22 cellular contexts compared by ENCODE assay signal in the genomic region with DNA sequence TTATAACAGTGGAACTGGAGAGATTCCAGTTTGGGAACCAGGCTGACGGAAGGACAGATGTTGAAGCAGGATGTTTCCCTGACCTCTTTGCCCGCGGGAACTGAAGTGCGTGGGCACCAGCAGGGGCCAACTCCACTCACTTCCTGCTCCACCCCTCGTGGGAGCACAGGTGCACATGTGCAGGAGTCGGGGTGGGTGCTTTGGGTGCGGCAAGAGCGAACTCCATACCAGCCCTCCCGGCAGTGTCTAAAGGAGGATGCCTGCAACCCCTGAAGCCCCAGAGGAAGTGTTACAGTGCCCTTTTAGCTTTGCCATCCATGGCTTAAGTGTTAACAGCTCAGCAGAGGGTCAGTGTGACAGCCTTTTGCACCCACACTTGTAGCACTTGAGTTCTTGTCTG. TPM values are rescaled to one million over a fixed set of nuclear protein-coding genes. Genes with fewer than 3 reads are reported as not detected.
A peak's percentile ranks its signal among the peaks of the same experiment; 100 is the strongest.
DNase-seq lines count a peak whose midpoint lies in the region; ATAC-seq and TF ChIP-seq lines count a peak whose summit lies in the region.
"Had no signal": no experiment of that assay in that cellular context is flagged by ENCODE, and none has a peak within 500 bp of the region (broad histone marks: within the 10 kb centered on the region; RNA-seq: fewer than 3 reads in every experiment).

No MANE protein-coding gene starts in this region.

- no peak overlapping the region for H3K27ac Mint-ChIP-seq in CD8-positive, alpha-beta T cell
- H3K27ac Mint-ChIP-seq: CD8-positive, alpha-beta memory T cell; GM23338; HFFc6 had no signal

- H3K79me2 ChIP-seq in trophoblast cell (ENCODE audit: control insufficient read depth, insufficient read depth, low read length, poor library complexity), result no peaks in the 10 kb centered on the region

- no CpG with 5 or more reads among the region's 9 CpGs for WGBS in trophoblast cell (ENCODE audit: extremely low coverage, insufficient coverage, insufficient read length)
- 92% methylated on average over 9 of the region's 9 CpGs for WGBS in suprapubic skin

- TF ChIP-seq POLR2A in suprapubic skin (IDR thresholded peaks at IDR 0.05), result no peak

- no peak overlapping the region for H2BK5ac ChIP-seq in trophoblast cell (ENCODE audit: low read depth, low read length, poor library complexity)

- no peak overlapping the region for H3K23ac ChIP-seq in trophoblast cell (ENCODE audit: low read length)

- no peak overlapping the region for H3K4ac ChIP-seq in trophoblast cell (ENCODE audit: low read depth, low read length)

- no peak overlapping the region for H2AFZ ChIP-seq in trophoblast cell (ENCODE audit: insufficient read depth, low read length, poor library complexity)
- H2AFZ ChIP-seq: GM23338 had no signal

- H3K27ac ChIP-seq in RWPE2 (ENCODE audit: poor library complexity, severe bottlenecking) (no peak overlapping the region), trophoblast cell (ENCODE audit: low read depth, low read length) (no peak overlapping the region), suprapubic skin (no peak overlapping the region)
- no peak overlapping the region for H3K27ac ChIP-seq in CD8-positive, alpha-beta T cell (ENCODE audit: low read depth, low read length)
- H3K27ac ChIP-seq: 22Rv1, A549 had no signal

- no peak overlapping the region for H3K14ac ChIP-seq in trophoblast cell (ENCODE audit: low read length)

- H3K9me3 Mint-ChIP-seq in CD8-positive, alpha-beta T cell, result peaks cover 8% of the 10 kb centered on the region

- H3K9me3 ChIP-seq in RWPE2 (ENCODE audit: severe bottlenecking), result no peaks in the 10 kb centered on the region
- H3K9me3 ChIP-seq in trophoblast cell (ENCODE audit: insufficient read depth, low read depth, low read length), result peaks cover 29% of the 10 kb centered on the region
- peaks cover 4% of the 10 kb centered on the region for H3K9me3 ChIP-seq in suprapubic skin
- H3K9me3 ChIP-seq in CD8-positive, alpha-beta T cell (ENCODE audit: low read length), result no peaks in the 10 kb centered on the region

- CTCF ChIA-PET in CD8-positive, alpha-beta T cell (lab: Charles Lee), result no interaction called here

- peak overlapping the region; percentile 49 for H3K9ac ChIP-seq in trophoblast cell (ENCODE audit: low read length)

- H3K4me2 ChIP-seq in trophoblast cell (ENCODE audit: low read length), result no peak overlapping the region
- H3K4me2 ChIP-seq: A549, GM23338 had no signal

- H4K91ac ChIP-seq in trophoblast cell (ENCODE audit: low read depth, low read length), result no peak overlapping the region

- H3K4me3 Mint-ChIP-seq in CD8-positive, alpha-beta T cell, result no peak overlapping the region
- H3K4me3 Mint-ChIP-seq: CD8-positive, alpha-beta memory T cell; GM23338; HFFc6; IgD-negative memory B cell had no signal

- no peak overlapping the region for H3K18ac ChIP-seq in trophoblast cell (ENCODE audit: low read length)

- H2BK120ac ChIP-seq in trophoblast cell (ENCODE audit: insufficient read depth, low read length, poor library complexity), result no peak overlapping the region

- H3K36me3 ChIP-seq in RWPE2 (ENCODE audit: low read depth) (no peaks in the 10 kb centered on the region), trophoblast cell (ENCODE audit: control insufficient read depth in 1 of 2, insufficient read depth in 2 of 2, low read length in 2 of 2) (no peaks in the 10 kb centered on the region), suprapubic skin (no peaks in the 10 kb centered on the region)
- no peaks in the 10 kb centered on the region for H3K36me3 ChIP-seq in CD8-positive, alpha-beta T cell (ENCODE audit: insufficient read depth, low read length)

- no peaks in the 10 kb centered on the region for H3K4me1 ChIP-seq in RWPE2 (ENCODE audit: insufficient read depth, poor library complexity, severe bottlenecking)
- no peaks in the 10 kb centered on the region for H3K4me1 ChIP-seq in trophoblast cell (ENCODE audit: control insufficient read depth in 1 of 2, insufficient read depth in 2 of 2, low read length in 2 of 2)
- H3K4me1 ChIP-seq in suprapubic skin, result no peaks in the 10 kb centered on the region
- H3K4me1 ChIP-seq in CD8-positive, alpha-beta T cell (ENCODE audit: insufficient read depth, low read length), result no peaks in the 10 kb centered on the region
- H3K4me1 ChIP-seq: A549 had no signal

- H3K36me3 Mint-ChIP-seq in CD8-positive, alpha-beta T cell, result no peaks in the 10 kb centered on the region
- H3K36me3 Mint-ChIP-seq: IgD-negative memory B cell had no signal

- peaks cover 38% of the 10 kb centered on the region for H3K27me3 Mint-ChIP-seq in CD8-positive, alpha-beta T cell (ENCODE audit: low read depth)

- TF ChIP-seq CTCF in RWPE2 (IDR thresholded peaks at IDR 0.05; ENCODE audit: poor library complexity, severe bottlenecking) (no peak), suprapubic skin (IDR thresholded peaks at IDR 0.05) (no peak)
- TF ChIP-seq CTCF in CD8-positive, alpha-beta T cell (IDR thresholded peaks at IDR 0.05), result no peak

- no peak overlapping the region for H4K8ac ChIP-seq in trophoblast cell (ENCODE audit: low read depth, low read length)

- ATAC-seq in RWPE2 (ENCODE audit: low read depth) (no peak), HG03571 (IDR thresholded peaks at IDR 0.05; ENCODE audit: unreplicated experiment) (no peak)
- no peak for ATAC-seq in CD8-positive, alpha-beta T cell
- ATAC-seq: GM23338, HCT116, HepG2 had no signal

- no peak overlapping the region for H2AK5ac ChIP-seq in trophoblast cell (ENCODE audit: low read length)

- DNase-seq in DMS153 (lab: John Stamatoyannopoulos, UW) (peak; percentile 2), DMS153 treated with DMSO at 0.1 percent for 48 hours (lab: John Stamatoyannopoulos, UW; ENCODE audit: unreplicated experiment) (no peak), RWPE2 (ENCODE audit: low spot score) (peak; percentile 13), trophoblast cell (no peak), suprapubic skin (ENCODE audit: low spot score in 2 of 2) (peak; percentile 28 to 43), HUDEP-2 (lab: John Stamatoyannopoulos, UW; ENCODE audit: unreplicated experiment in 76 of 76) (no peak)
- DNase-seq in CD8-positive, alpha-beta T cell, result no peak
- DNase-seq: AML-193; CD8-positive, alpha-beta memory T cell; COR-L47; DMS 273 treated with DMSO at 0.1 percent for 48 hours; DMS79; GDM1; H7; HFFc6 had no signal

- H2BK12ac ChIP-seq in trophoblast cell (ENCODE audit: low read length), result no peak overlapping the region

- intact Hi-C loops in CD8-positive, alpha-beta T cell (cut with DNase I, micrococcal nuclease), result loop anchor here in 1 of 2 experiments (5.0 kb wide), 1 partner anchor 114 kb away; no protein-coding TSS in a partner anchor

- no peaks in the 10 kb centered on the region for H3K4me1 Mint-ChIP-seq in CD8-positive, alpha-beta T cell (ENCODE audit: low read depth)
- H3K4me1 Mint-ChIP-seq: CD8-positive, alpha-beta memory T cell; GM23338; IgD-negative memory B cell had no signal

- no peak overlapping the region for H4K12ac ChIP-seq in trophoblast cell (ENCODE audit: low read depth, low read length)

- H3K27me3 ChIP-seq in RWPE2 (ENCODE audit: insufficient read depth, poor library complexity, severe bottlenecking) (peaks cover 3% of the 10 kb centered on the region), trophoblast cell (ENCODE audit: insufficient read depth, low read length) (peaks cover 2% of the 10 kb centered on the region), suprapubic skin (peaks cover 18% of the 10 kb centered on the region)
- no peaks in the 10 kb centered on the region for H3K27me3 ChIP-seq in CD8-positive, alpha-beta T cell (ENCODE audit: insufficient read depth, low read length)

- no peak for TF ChIP-seq EP300 in suprapubic skin (IDR thresholded peaks at IDR 0.05)

- POLR2A ChIA-PET in CD8-positive, alpha-beta T cell (lab: Charles Lee), result no interaction called here

- H3K79me1 ChIP-seq in trophoblast cell (ENCODE audit: low read length), result no peaks in the 10 kb centered on the region

- H3K4me3 ChIP-seq in RWPE2 (ENCODE audit: severe bottlenecking) (no peak overlapping the region), trophoblast cell (ENCODE audit: low read depth, low read length) (peak overlapping the region; percentile 50), suprapubic skin (no peak overlapping the region)
- H3K4me3 ChIP-seq in CD8-positive, alpha-beta T cell (ENCODE audit: low read depth, low read length), result no peak overlapping the region
- H3K4me3 ChIP-seq: A549, GM23338 had no signal

RNA-seq across cellular contexts. Expression of a gene that starts 27.4 kb away (rescaled TPM):
- 40.7 and 41.8 TPM in 2 replicates for polyA plus RNA-seq in trophoblast cell (2013)
- 10 to 100 TPM; 66.2 to 88.1 (median 77.8) TPM for total RNA-seq in suprapubic skin
- 10 to 100 TPM; 25.3 to 28.8 TPM for total RNA-seq in CD8-positive, alpha-beta T cell

Comparison
In these comparisons a context has a peak if more than half of its experiments do, and no peak if none do; other contexts are left out.
1. DNase-seq: peak in DMS153 (single experiment), RWPE2 (single experiment) and suprapubic skin (2 of 2); none in DMS153 treated with DMSO at 0.1 percent for 48 hours (single experiment), trophoblast cell (0 of 2), HUDEP-2 (0 of 76) and CD8-positive, alpha-beta T cell (0 of 7).